9 cellular contexts compared by ENCODE assay signal in genomic region chr11:102447193-102447592, GRCh38. TPM values are rescaled to one million over a fixed set of nuclear protein-coding genes. Genes with fewer than 3 reads are reported as not detected.
A peak's percentile ranks its signal among the peaks of the same experiment; 100 is the strongest.
DNase-seq lines count a peak whose midpoint lies in the region; ATAC-seq lines count a peak whose summit lies in the region.
"Had no signal": no experiment of that assay in that cellular context is flagged by ENCODE, and none has a peak within 500 bp of the region (broad histone marks: within the 10 kb centered on the region; RNA-seq: fewer than 3 reads in every experiment).

No MANE protein-coding gene starts in this region.

- H3K36me3 Mint-ChIP-seq in activated T-cell treated with anti-CD3 and anti-CD28 coated beads, Interleukin-2, amount 50 U/mL, for 24 hours (ENCODE audit: low read depth): peaks cover 89% of the 10 kb centered on the region
- peaks cover 82 to 92% of the 10 kb centered on the region in 2 donors for H3K36me3 Mint-ChIP-seq in activated naive CD4-positive, alpha-beta T cell treated with anti-CD3 and anti-CD28 coated beads, Interleukin-2, amount 50 U/mL, for 72 hours
- H3K36me3 Mint-ChIP-seq in stimulated activated naive B cell treated with anti-CD40 and anti-IgM and Interleukin-4, amounts not matched to agents 10 μg/mL and 1 μg/mL and 100 μg/mL, for 72 hours: peaks cover 51 to 75% of the 10 kb centered on the region in 2 donors

- peak; percentile 24 for ATAC-seq in HG03432 (IDR thresholded peaks at IDR 0.05; ENCODE audit: unreplicated experiment)
- ATAC-seq in activated naive CD4-positive, alpha-beta T cell treated with anti-CD3 and anti-CD28 coated beads, Interleukin-2, amount 50 U/mL, for 72 hours: peak; percentile 56
- peak; percentile 62 to 68 for ATAC-seq in stimulated activated naive B cell treated with anti-CD40 and anti-IgM and Interleukin-4, amounts not matched to agents 10 μg/mL and 1 μg/mL and 100 μg/mL, for 72 hours (replicated peaks)

- peaks cover 80% of the 10 kb centered on the region for H3K4me1 Mint-ChIP-seq in activated T-cell treated with anti-CD3 and anti-CD28 coated beads, Interleukin-2, amount 50 U/mL, for 24 hours (ENCODE audit: low read depth)
- peaks cover 52 to 84% of the 10 kb centered on the region in 2 donors for H3K4me1 Mint-ChIP-seq in stimulated activated naive B cell treated with anti-CD40 and anti-IgM and Interleukin-4, amounts not matched to agents 10 μg/mL and 1 μg/mL and 100 μg/mL, for 72 hours

- DNase-seq in activated T-cell treated with anti-CD3 and anti-CD28 coated beads, Interleukin-2, amount 50 U/mL, for 24 hours: no peak
- DNase-seq in activated T-cell treated with anti-CD3 and anti-CD28 coated beads for 4 hours (no peak), islet precursor cell (no peak), NCI-H1694 treated with DMSO at 0.1 percent for 48 hours (lab: John Stamatoyannopoulos, UW) (no peak)
- no peak for DNase-seq in activated naive CD4-positive, alpha-beta T cell treated with anti-CD3 and anti-CD28 coated beads, Interleukin-2, amount 50 U/mL, for 72 hours (ENCODE audit: low spot score in 2 of 2)
- no peak for DNase-seq in stimulated activated naive B cell treated with anti-CD40 and anti-IgM and Interleukin-4, amounts not matched to agents 10 μg/mL and 1 μg/mL and 100 μg/mL, for 72 hours
- no peak for DNase-seq in effector CD8-positive, alpha-beta T cell (lab: John Stamatoyannopoulos, UW)
- DNase-seq: NCI-H1694 had no signal

- H3K4me3 Mint-ChIP-seq in activated T-cell treated with anti-CD3 and anti-CD28 coated beads, Interleukin-2, amount 50 U/mL, for 24 hours: peak overlapping the region; percentile 14
- peak overlapping the region; percentile 36 to 46 for H3K4me3 Mint-ChIP-seq in stimulated activated naive B cell treated with anti-CD40 and anti-IgM and Interleukin-4, amounts not matched to agents 10 μg/mL and 1 μg/mL and 100 μg/mL, for 72 hours

- H3K9me3 Mint-ChIP-seq in activated T-cell treated with anti-CD3 and anti-CD28 coated beads, Interleukin-2, amount 50 U/mL, for 24 hours: peaks cover 4% of the 10 kb centered on the region
- peaks cover 8 to 9% of the 10 kb centered on the region in 2 donors for H3K9me3 Mint-ChIP-seq in activated naive CD4-positive, alpha-beta T cell treated with anti-CD3 and anti-CD28 coated beads, Interleukin-2, amount 50 U/mL, for 72 hours
- H3K9me3 Mint-ChIP-seq in stimulated activated naive B cell treated with anti-CD40 and anti-IgM and Interleukin-4, amounts not matched to agents 10 μg/mL and 1 μg/mL and 100 μg/mL, for 72 hours: peaks cover 0 to 2% of the 10 kb centered on the region in 2 donors

- H3K27ac Mint-ChIP-seq in activated T-cell treated with anti-CD3 and anti-CD28 coated beads, Interleukin-2, amount 50 U/mL, for 24 hours: peak overlapping the region; percentile 84
- peak overlapping the region; percentile 88 to 100 for H3K27ac Mint-ChIP-seq in activated naive CD4-positive, alpha-beta T cell treated with anti-CD3 and anti-CD28 coated beads, Interleukin-2, amount 50 U/mL, for 72 hours
- H3K27ac Mint-ChIP-seq in stimulated activated naive B cell treated with anti-CD40 and anti-IgM and Interleukin-4, amounts not matched to agents 10 μg/mL and 1 μg/mL and 100 μg/mL, for 72 hours: peak overlapping the region; percentile 77

- no peaks in the 10 kb centered on the region for H3K27me3 Mint-ChIP-seq in activated T-cell treated with anti-CD3 and anti-CD28 coated beads, Interleukin-2, amount 50 U/mL, for 24 hours
- H3K27me3 Mint-ChIP-seq in stimulated activated naive B cell treated with anti-CD40 and anti-IgM and Interleukin-4, amounts not matched to agents 10 μg/mL and 1 μg/mL and 100 μg/mL, for 72 hours: no peaks in the 10 kb centered on the region

RNA-seq across cellular contexts. Expression of gene TMEM123, which starts 5.4 kb away (rescaled TPM):
- total RNA-seq in activated naive CD4-positive, alpha-beta T cell treated with anti-CD3 and anti-CD28 coated beads, Interleukin-2, amount 50 U/mL, for 72 hours: 100 to 1,000 TPM; 193 to 330 TPM
